In genomic region chr11:568306-569259, GRCh38 we compare ENCODE assay signal across 1 cellular context.
TF ChIP-seq lines count a peak whose summit lies in the region.

No MANE protein-coding gene starts in this region.

TF ChIP-seq in K562, 482 proteins besides CTCF, POLR2A, EP300 and RAD21 (continued from another document):
- TF ChIP-seq THAP12 (CRISPR knock-in tag; IDR thresholded peaks at IDR 0.05) (peak; percentile 24; the same call in 1 of the 2 replicates), CHD2 (IDR thresholded peaks at IDR 0.05; ENCODE audit: low read depth, low read length) (0 out of 2 replicates have a peak, but pooled peaks have one; percentile 27), RFX1 (IDR thresholded peaks at IDR 0.05) (no peak), CREB3L1 (IDR thresholded peaks at IDR 0.05; ENCODE audit: borderline replicate concordance, low read depth) (peak; percentile 50; the same call in 1 of the 2 replicates), SMARCA4 (IDR thresholded peaks at IDR 0.05) (no peak), ZMIZ1 (IDR thresholded peaks at IDR 0.05; ENCODE audit: low read depth in 2 of 2, low read length in 2 of 2) (peak in 1 of 2 experiments; percentile 39; a peak in 1 of 4 replicates), ZBTB9 (CRISPR knock-in tag; IDR thresholded peaks at IDR 0.05) (no peak; the same call in 1 of the 2 replicates), HCFC1 (IDR thresholded peaks at IDR 0.05; ENCODE audit: low read depth, low read length) (peak; percentile 9), THAP7 (CRISPR knock-in tag; IDR thresholded peaks at IDR 0.05) (0 out of 2 replicates have a peak, but pooled peaks have one; percentile 9), ELK1 (CRISPR knock-in tag; IDR thresholded peaks at IDR 0.05) (no peak), SREBF1 (IDR thresholded peaks at IDR 0.05; ENCODE audit: borderline replicate concordance, low read depth, low read length) (peak; percentile 79; the same call in 1 of the 2 replicates), RBM34 (IDR thresholded peaks at IDR 0.05; ENCODE audit: borderline replicate concordance, insufficient read depth, low read length) (no peak), MCM7 (IDR thresholded peaks at IDR 0.05) (no peak)
